Comparison of ENCODE assay signal across 7 cellular contexts in the genomic region with DNA sequence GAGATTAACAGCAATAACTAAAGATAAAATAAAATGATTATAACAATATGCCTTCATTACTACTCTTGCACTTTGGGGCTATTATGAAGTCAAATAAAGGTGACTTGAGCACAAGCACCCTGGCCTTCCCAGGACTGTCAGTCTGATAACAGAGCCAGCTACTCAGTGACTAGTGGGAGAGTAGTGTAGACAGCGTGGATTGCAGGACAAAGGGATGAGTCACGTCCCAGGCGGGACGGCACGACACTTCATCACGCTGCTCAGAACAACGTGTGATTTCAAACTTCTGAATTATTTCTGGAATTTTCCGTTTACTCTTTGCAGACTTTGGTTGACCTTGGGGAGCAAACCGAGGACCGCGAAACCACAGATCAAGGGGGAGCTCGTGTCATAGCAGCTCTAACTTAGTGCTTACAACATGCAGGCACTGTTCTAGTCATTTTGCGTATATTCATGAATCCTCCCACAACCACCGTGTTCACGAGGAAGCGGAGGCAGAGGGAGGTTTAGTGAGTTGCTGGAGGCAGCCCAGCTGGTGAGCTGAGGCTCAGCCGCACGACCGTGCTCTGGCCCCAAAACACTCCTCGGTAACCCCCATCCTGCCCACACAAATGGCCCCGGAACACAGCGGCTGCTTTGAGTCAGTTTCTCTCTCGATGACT. TPM values are rescaled to one million over a fixed set of nuclear protein-coding genes. Genes with fewer than 3 reads are reported as not detected.
DNase-seq lines count a peak whose midpoint lies in the region; ATAC-seq and TF ChIP-seq lines count a peak whose summit lies in the region.
"Not testable (repeated sequence)": the region's sequence is repeated elsewhere in the genome, so short reads cannot be mapped to it uniquely, and the experiment has no call there.

No MANE protein-coding gene starts in this region.

- DNase-seq in GM23338 (ENCODE audit: low spot score); WTC11 (ENCODE audit: low spot score); Right ventricle myocardium superior: not testable (repeated sequence)

- not testable (repeated sequence) for H3K36me3 ChIP-seq in GM23338 (ENCODE audit: insufficient read depth)

- not testable (repeated sequence) for H3K27me3 ChIP-seq in GM23338 (ENCODE audit: insufficient read depth)

- not testable (repeated sequence) for H3K4me3 ChIP-seq in GM23338

- not testable (repeated sequence) for H3F3A ChIP-seq in GM23338 (replicated peaks; ENCODE audit: low read depth)

- not testable (repeated sequence) for H3K4me1 Mint-ChIP-seq in GM23338, WTC11

- not testable (repeated sequence) for H3K27ac ChIP-seq in GM23338 (ENCODE audit: low read depth)

- CTCF ChIA-PET in WTC11 (lab: Charles Lee): not testable (repeated sequence)

- not testable (repeated sequence) for H3K4me2 ChIP-seq in GM23338

- TF ChIP-seq CTCF in GM23338 (conservative IDR thresholded peaks at IDR 0.05; ENCODE audit: low read depth in 2 of 2); WTC11 (IDR thresholded peaks at IDR 0.05): not testable (repeated sequence)

- not testable (repeated sequence) for H3K9me2 ChIP-seq in GM23338 (ENCODE audit: insufficient read depth)

- not testable (repeated sequence) for H3K4me1 ChIP-seq in GM23338 (ENCODE audit: insufficient read depth)

- H2AFZ ChIP-seq in GM23338: not testable (repeated sequence)

- not testable (repeated sequence) for H3K9me3 Mint-ChIP-seq in GM23338, WTC11

- peak; percentile 78 for ATAC-seq in GM18861 (IDR thresholded peaks at IDR 0.05; ENCODE audit: unreplicated experiment)
- ATAC-seq in GM19463 (IDR thresholded peaks at IDR 0.05; ENCODE audit: unreplicated experiment): peak; percentile 79
- ATAC-seq in GM23338: peak; percentile 29; the same call in 2 of the 3 replicates
- peak; percentile 72 for ATAC-seq in HG03025 (IDR thresholded peaks at IDR 0.05; ENCODE audit: low FRiP score, unreplicated experiment)
- peak; percentile 85 for ATAC-seq in HG03432 (IDR thresholded peaks at IDR 0.05; ENCODE audit: unreplicated experiment)
- ATAC-seq in WTC11: peak; percentile 44
- peak; percentile 83 for ATAC-seq in Right ventricle myocardium superior (ENCODE audit: poor library complexity)

- H3K79me2 ChIP-seq in GM23338 (replicated peaks; ENCODE audit: insufficient read depth): not testable (repeated sequence)

- H3K27ac Mint-ChIP-seq in GM23338, WTC11: not testable (repeated sequence)

- H3K36me3 Mint-ChIP-seq in GM23338 (ENCODE audit: low read depth); WTC11: not testable (repeated sequence)

- H4K20me1 ChIP-seq in GM23338 (replicated peaks; ENCODE audit: insufficient read depth): not testable (repeated sequence)

- POLR2A ChIA-PET in WTC11 (lab: Charles Lee): not testable (repeated sequence)

- H3K27me3 Mint-ChIP-seq in GM23338 (ENCODE audit: insufficient read depth, low read depth, poor library complexity); WTC11 (ENCODE audit: low read depth): not testable (repeated sequence)

- intact Hi-C loops in Right ventricle myocardium superior (cut with DNase I): not testable (repeated sequence)

- not testable (repeated sequence) for H3K4me3 Mint-ChIP-seq in GM23338, WTC11

RNA-seq across cellular contexts. Expression of gene GTF2IRD2B, which starts 32.9 kb away (rescaled TPM):
- total RNA-seq in GM23338 (2014; rRNA removed; shearing (Covaris generic)): 8.8 and 11.1 TPM in 2 replicates
- polyA plus RNA-seq in GM23338 (2016; fragmentation: Nextera tagmentation; extraction: Ambion mirVana): 27.0 and 27.6 TPM in 2 replicates
- total RNA-seq in WTC11 (2021) (8.7 to 11.2 TPM (median 10.8 TPM) in 3 replicates), Right ventricle myocardium superior (36.7 TPM)

RNA-seq across cellular contexts. Expression of gene RCC1L, which starts 51.7 kb away (rescaled TPM):
- 50.4 and 55.1 TPM in 2 replicates for total RNA-seq in GM23338 (2014; rRNA removed; shearing (Covaris generic))
- 20.3 and 21.1 TPM in 2 replicates for polyA plus RNA-seq in GM23338 (2016; fragmentation: Nextera tagmentation; extraction: Ambion mirVana)
- total RNA-seq in WTC11 (2021): 52.3 to 57.0 TPM (median 53.0 TPM) in 3 replicates
- 52.6 TPM for total RNA-seq in Right ventricle myocardium superior

Comparison
In these comparisons a context has a peak if more than half of its experiments do, and no peak if none do; other contexts are left out.
1. ATAC-seq: peak in every context shown above with its lines; median percentile 85 in HG03432; 83 in Right ventricle myocardium superior; 79 in GM19463; 78 in GM18861; 72 in HG03025; 44 in WTC11; 29 in GM23338.